16 cellular contexts compared by ENCODE assay signal in the genomic region with DNA sequence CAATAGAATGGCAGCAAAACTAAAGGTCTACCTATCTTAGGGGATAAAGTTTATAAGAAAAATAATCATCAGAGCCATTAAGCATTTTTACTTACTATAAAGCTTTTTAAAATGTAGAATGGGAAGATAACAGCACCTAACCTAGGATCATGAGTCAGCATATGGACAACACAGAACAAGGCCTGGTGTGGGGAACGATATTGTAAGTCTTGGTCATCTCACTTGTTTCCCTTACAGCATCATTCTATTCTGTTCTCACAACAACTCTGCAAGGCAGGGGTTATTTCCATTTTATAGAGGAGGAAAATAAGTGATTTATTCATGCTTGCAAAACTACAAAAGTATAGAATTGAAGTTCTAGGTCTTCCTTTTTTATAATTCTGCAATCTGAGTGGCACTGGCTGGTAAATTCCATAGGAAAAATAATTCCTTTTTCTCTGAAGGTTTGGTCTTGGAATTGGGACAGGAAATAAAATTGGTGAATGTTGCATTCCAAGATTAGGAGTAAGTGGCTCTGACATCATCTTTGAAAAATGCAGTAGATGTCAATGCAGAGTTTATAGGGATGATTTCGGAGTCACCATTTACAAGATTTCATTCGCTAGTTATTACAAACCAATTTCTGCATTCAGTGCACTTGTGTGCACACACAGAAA.
A peak's percentile ranks its signal among the peaks of the same experiment; 100 is the strongest.
DNase-seq lines count a peak whose midpoint lies in the region; ATAC-seq and TF ChIP-seq lines count a peak whose summit lies in the region.
"Had no signal": no experiment of that assay in that cellular context is flagged by ENCODE, and none has a peak within 500 bp of the region (broad histone marks: within the 10 kb centered on the region; RNA-seq: fewer than 3 reads in every experiment).

No MANE protein-coding gene starts in this region.

- no peaks in the 10 kb centered on the region for H3K9me3 Mint-ChIP-seq in stimulated activated memory B cell treated with anti-CD40 and anti-IgM and Interleukin-4, amounts not matched to agents 10 μg/mL and 1 μg/mL and 100 μg/mL, for 72 hours
- H3K9me3 Mint-ChIP-seq: CD8-positive, alpha-beta T cell; central memory CD8-positive, alpha-beta T cell; stimulated activated effector memory CD8-positive, alpha-beta T cell treated with anti-CD3 and anti-CD28 coated beads, Interleukin-12 subunit alpha, Interleukin-12 subunit beta, amount 100 ng/mL, for 72 hours had no signal

- no peak overlapping the region for H3K27ac Mint-ChIP-seq in stimulated activated memory B cell treated with anti-CD40 and anti-IgM and Interleukin-4, amounts not matched to agents 10 μg/mL and 1 μg/mL and 100 μg/mL, for 72 hours
- H3K27ac Mint-ChIP-seq: CD8-positive, alpha-beta T cell; stimulated activated effector memory CD8-positive, alpha-beta T cell treated with anti-CD3 and anti-CD28 coated beads, Interleukin-12 subunit alpha, Interleukin-12 subunit beta, amount 100 ng/mL, for 72 hours had no signal

- H3K36me3 ChIP-seq in BJ (ENCODE audit: control insufficient read depth, insufficient read depth, low read length): no peaks in the 10 kb centered on the region
- H3K36me3 ChIP-seq: gastroesophageal sphincter, left lung had no signal

- TF ChIP-seq CTCF in BJ (IDR thresholded peaks at IDR 0.05; ENCODE audit: insufficient read depth, low read depth, low read length): no peak

- DNase-seq in BJ (ENCODE audit: low read depth): peak; percentile 46
- DNase-seq in NCI-H226: peak; percentile 68
- DNase-seq in dedifferentiated amniotic fluid mesenchymal stem cell (ENCODE audit: extremely low spot score): peak; percentile 68
- DNase-seq in myocyte (ENCODE audit: low read depth): peak; percentile 20
- no peak for DNase-seq in GM19238 (ENCODE audit: insufficient read length, low spot score)
- no peak for DNase-seq in stimulated activated CD4-positive, alpha-beta T cell treated with anti-CD3 and anti-CD28 coated beads, Interleukin-4, amount 100 ng/mL, for 1 hour
- no peak for DNase-seq in GM19240 (ENCODE audit: insufficient read length, low spot score)
- DNase-seq: activated CD4-positive, alpha-beta T cell treated with anti-CD3 and anti-CD28 coated beads for 1 hour; CD8-positive, alpha-beta T cell; left lung; NCI-H1694 treated with DMSO at 0.1 percent for 48 hours had no signal

- H3K4me3 ChIP-seq in BJ (ENCODE audit: low read depth, low read length): no peak overlapping the region
- H3K4me3 ChIP-seq: gastroesophageal sphincter, K562, left lung had no signal

- CTCF ChIA-PET in BJ (lab: Yijun Ruan, JAX): no interaction called here

- no peaks in the 10 kb centered on the region for H3K4me1 Mint-ChIP-seq in stimulated activated memory B cell treated with anti-CD40 and anti-IgM and Interleukin-4, amounts not matched to agents 10 μg/mL and 1 μg/mL and 100 μg/mL, for 72 hours
- H3K4me1 Mint-ChIP-seq: central memory CD8-positive, alpha-beta T cell; stimulated activated effector memory CD8-positive, alpha-beta T cell treated with anti-CD3 and anti-CD28 coated beads, Interleukin-12 subunit alpha, Interleukin-12 subunit beta, amount 100 ng/mL, for 72 hours had no signal

- ATAC-seq in stimulated activated memory B cell treated with anti-CD40 and anti-IgM and Interleukin-4, amounts not matched to agents 10 μg/mL and 1 μg/mL and 100 μg/mL, for 72 hours: no peak
- ATAC-seq: CD8-positive, alpha-beta T cell; gastroesophageal sphincter; K562; left lung; stimulated activated effector memory CD8-positive, alpha-beta T cell treated with anti-CD3 and anti-CD28 coated beads, Interleukin-12 subunit alpha, Interleukin-12 subunit beta, amount 100 ng/mL, for 72 hours had no signal

- no peaks in the 10 kb centered on the region for H3K27me3 ChIP-seq in BJ (ENCODE audit: control insufficient read depth, insufficient read depth, low read length)
- H3K27me3 ChIP-seq: gastroesophageal sphincter, left lung had no signal

- POLR2A ChIA-PET in BJ (lab: Charles Lee): no interaction called here

- H3K4me3 Mint-ChIP-seq in stimulated activated memory B cell treated with anti-CD40 and anti-IgM and Interleukin-4, amounts not matched to agents 10 μg/mL and 1 μg/mL and 100 μg/mL, for 72 hours: no peak overlapping the region
- H3K4me3 Mint-ChIP-seq: CD8-positive, alpha-beta T cell; central memory CD8-positive, alpha-beta T cell; stimulated activated effector memory CD8-positive, alpha-beta T cell treated with anti-CD3 and anti-CD28 coated beads, Interleukin-12 subunit alpha, Interleukin-12 subunit beta, amount 100 ng/mL, for 72 hours had no signal

- H3K27me3 Mint-ChIP-seq in stimulated activated memory B cell treated with anti-CD40 and anti-IgM and Interleukin-4, amounts not matched to agents 10 μg/mL and 1 μg/mL and 100 μg/mL, for 72 hours: peaks cover 19% of the 10 kb centered on the region

- no peaks in the 10 kb centered on the region for H3K36me3 Mint-ChIP-seq in stimulated activated memory B cell treated with anti-CD40 and anti-IgM and Interleukin-4, amounts not matched to agents 10 μg/mL and 1 μg/mL and 100 μg/mL, for 72 hours
- H3K36me3 Mint-ChIP-seq: CD8-positive, alpha-beta T cell; stimulated activated effector memory CD8-positive, alpha-beta T cell treated with anti-CD3 and anti-CD28 coated beads, Interleukin-12 subunit alpha, Interleukin-12 subunit beta, amount 100 ng/mL, for 72 hours had no signal

Comparison
In these comparisons a context has a peak if more than half of its experiments do, and no peak if none do; other contexts are left out.
1. DNase-seq: peak in BJ (single experiment), NCI-H226 (single experiment), dedifferentiated amniotic fluid mesenchymal stem cell (single experiment) and myocyte (single experiment); none in GM19238 (single experiment), stimulated activated CD4-positive, alpha-beta T cell treated with anti-CD3 and anti-CD28 coated beads, Interleukin-4, amount 100 ng/mL, for 1 hour (single experiment) and GM19240 (single experiment).